In genomic region chr20:41879151-41879550, GRCh38 we compare ENCODE assay signal across 24 cellular contexts.
"Had no signal": no experiment of that assay in that cellular context is flagged by ENCODE, and none has a peak within 500 bp of the region (broad histone marks: within the 10 kb centered on the region; RNA-seq: fewer than 3 reads in every experiment).

No MANE protein-coding gene starts in this region.

- H2AFZ ChIP-seq: parathyroid adenoma had no signal

- H3K9ac ChIP-seq: parathyroid adenoma had no signal

- H3K4me1 ChIP-seq: parathyroid adenoma, psoas muscle, right lobe of liver, sigmoid colon, stomach, thyroid gland, tibial nerve, upper lobe of left lung, vagina had no signal

- ATAC-seq: natural killer cell; psoas muscle; right cardiac atrium; right lobe of liver; stimulated activated effector memory CD8-positive, alpha-beta T cell treated with anti-CD3 and anti-CD28 coated beads, Interleukin-12 subunit alpha, Interleukin-12 subunit beta, amount 100 ng/mL, for 72 hours; stimulated activated naive B cell treated with anti-CD40 and anti-IgM and Interleukin-4, amounts not matched to agents 10 μg/mL and 1 μg/mL and 100 μg/mL, for 72 hours had no signal

- H3K27ac ChIP-seq: ovary, parathyroid adenoma, psoas muscle, right lobe of liver, sigmoid colon, stomach, thoracic aorta, thyroid gland, tibial nerve, upper lobe of left lung, vagina had no signal

- H3K9me3 ChIP-seq: ovary, psoas muscle, right lobe of liver, sigmoid colon, stomach, thoracic aorta, thyroid gland, tibial nerve, upper lobe of left lung, vagina had no signal

- H3K4me3 ChIP-seq: ovary, psoas muscle, right lobe of liver, sigmoid colon, stomach, thoracic aorta, thyroid gland, tibial nerve, upper lobe of left lung, vagina had no signal

- H3K27me3 ChIP-seq: ovary, right lobe of liver, sigmoid colon, stomach, thyroid gland, tibial nerve, upper lobe of left lung, vagina had no signal

- DNase-seq: natural killer cell; occipital lobe; ovary; posterior cingulate gyrus; psoas muscle; right cardiac atrium; right lobe of liver; sigmoid colon; small intestine; stimulated activated CD4-positive, alpha-beta T cell treated with anti-CD3 and anti-CD28 coated beads, Interleukin-15, amount 100 ng/mL, for 24 hours; stimulated activated CD4-positive, alpha-beta T cell treated with anti-CD3 and anti-CD28 coated beads, Interleukin-2, amount 100 ng/mL, for 24 hours; stimulated activated CD4-positive, alpha-beta T cell treated with anti-CD3 and anti-CD28 coated beads, Interleukin-2, amount 100 ng/mL, for 48 hours; stimulated activated CD4-positive, alpha-beta T cell treated with anti-CD3 and anti-CD28 coated beads, Interleukin-4, amount 100 ng/mL, for 24 hours; stimulated activated naive B cell treated with anti-CD40 and anti-IgM and Interleukin-4, amounts not matched to agents 10 μg/mL and 1 μg/mL and 100 μg/mL, for 72 hours; stimulated activated naive CD4-positive, alpha-beta T cell treated with Interleukin-2 at 50 U/mL for 16 hours; stomach; thyroid gland; trophoblast cell; upper lobe of left lung had no signal

- H3K36me3 ChIP-seq: ovary, right lobe of liver, sigmoid colon, stomach, thoracic aorta, thyroid gland, tibial nerve, upper lobe of left lung, vagina had no signal

- H3K79me2 ChIP-seq: parathyroid adenoma had no signal
